Comparison of ENCODE assay signal across 1 cellular context in the genomic region with DNA sequence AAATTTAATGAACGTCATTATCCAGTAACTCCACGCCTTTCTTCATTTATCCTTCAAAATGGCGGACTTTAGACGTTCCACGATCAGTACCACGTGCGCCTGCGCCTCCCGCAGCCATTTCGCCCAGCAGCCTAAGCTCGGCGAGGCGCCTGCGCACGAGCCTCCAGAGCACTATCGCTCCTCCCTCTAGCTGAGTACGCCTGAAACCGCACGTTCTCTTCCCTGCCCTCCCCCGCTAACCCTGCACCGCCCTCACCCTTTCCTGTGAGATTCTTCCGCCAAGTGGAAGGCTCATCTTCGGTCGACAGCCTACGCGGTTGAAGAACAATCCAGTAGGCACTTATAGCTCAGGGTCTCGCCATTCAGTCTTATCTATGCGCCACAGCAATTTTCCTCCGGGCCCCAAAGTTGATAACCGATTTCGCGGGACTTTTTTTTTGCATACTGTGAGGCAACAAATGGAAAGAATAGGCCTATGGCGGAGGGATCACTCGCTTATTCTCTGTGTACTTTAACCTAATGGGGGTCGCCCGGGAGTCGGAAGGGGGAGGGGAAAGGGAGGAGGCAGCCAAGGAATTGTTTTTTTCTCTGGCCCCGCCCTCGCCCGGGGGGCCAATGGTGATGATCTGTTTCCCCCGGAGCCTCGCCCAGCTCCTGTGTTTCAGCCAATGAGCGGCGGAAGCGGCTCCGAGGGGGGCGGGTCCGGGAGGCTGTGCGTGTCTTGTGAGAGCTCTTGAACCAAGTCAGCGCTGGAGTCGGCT.
TF ChIP-seq lines count a peak whose summit lies in the region.

A gene with protein sequence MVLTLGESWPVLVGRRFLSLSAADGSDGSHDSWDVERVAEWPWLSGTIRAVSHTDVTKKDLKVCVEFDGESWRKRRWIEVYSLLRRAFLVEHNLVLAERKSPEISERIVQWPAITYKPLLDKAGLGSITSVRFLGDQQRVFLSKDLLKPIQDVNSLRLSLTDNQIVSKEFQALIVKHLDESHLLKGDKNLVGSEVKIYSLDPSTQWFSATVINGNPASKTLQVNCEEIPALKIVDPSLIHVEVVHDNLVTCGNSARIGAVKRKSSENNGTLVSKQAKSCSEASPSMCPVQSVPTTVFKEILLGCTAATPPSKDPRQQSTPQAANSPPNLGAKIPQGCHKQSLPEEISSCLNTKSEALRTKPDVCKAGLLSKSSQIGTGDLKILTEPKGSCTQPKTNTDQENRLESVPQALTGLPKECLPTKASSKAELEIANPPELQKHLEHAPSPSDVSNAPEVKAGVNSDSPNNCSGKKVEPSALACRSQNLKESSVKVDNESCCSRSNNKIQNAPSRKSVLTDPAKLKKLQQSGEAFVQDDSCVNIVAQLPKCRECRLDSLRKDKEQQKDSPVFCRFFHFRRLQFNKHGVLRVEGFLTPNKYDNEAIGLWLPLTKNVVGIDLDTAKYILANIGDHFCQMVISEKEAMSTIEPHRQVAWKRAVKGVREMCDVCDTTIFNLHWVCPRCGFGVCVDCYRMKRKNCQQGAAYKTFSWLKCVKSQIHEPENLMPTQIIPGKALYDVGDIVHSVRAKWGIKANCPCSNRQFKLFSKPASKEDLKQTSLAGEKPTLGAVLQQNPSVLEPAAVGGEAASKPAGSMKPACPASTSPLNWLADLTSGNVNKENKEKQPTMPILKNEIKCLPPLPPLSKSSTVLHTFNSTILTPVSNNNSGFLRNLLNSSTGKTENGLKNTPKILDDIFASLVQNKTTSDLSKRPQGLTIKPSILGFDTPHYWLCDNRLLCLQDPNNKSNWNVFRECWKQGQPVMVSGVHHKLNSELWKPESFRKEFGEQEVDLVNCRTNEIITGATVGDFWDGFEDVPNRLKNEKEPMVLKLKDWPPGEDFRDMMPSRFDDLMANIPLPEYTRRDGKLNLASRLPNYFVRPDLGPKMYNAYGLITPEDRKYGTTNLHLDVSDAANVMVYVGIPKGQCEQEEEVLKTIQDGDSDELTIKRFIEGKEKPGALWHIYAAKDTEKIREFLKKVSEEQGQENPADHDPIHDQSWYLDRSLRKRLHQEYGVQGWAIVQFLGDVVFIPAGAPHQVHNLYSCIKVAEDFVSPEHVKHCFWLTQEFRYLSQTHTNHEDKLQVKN (N-terminal part only) (plus strand): TSS at position 741 of the 761 bp plus-strand sequence. CDS start 677 bp downstream, outside the sequence.

TF ChIP-seq in endothelial cell of umbilical vein, 7 proteins besides CTCF, POLR2A, EP300 and RAD21:
- TF ChIP-seq, protein P1, sequence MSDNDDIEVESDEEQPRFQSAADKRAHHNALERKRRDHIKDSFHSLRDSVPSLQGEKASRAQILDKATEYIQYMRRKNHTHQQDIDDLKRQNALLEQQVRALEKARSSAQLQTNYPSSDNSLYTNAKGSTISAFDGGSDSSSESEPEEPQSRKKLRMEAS (IDR thresholded peaks at IDR 0.05; ENCODE audit: insufficient read depth, insufficient read length) = peak; percentile 99
- TF ChIP-seq FOS (IDR thresholded peaks at IDR 0.05; ENCODE audit: borderline replicate concordance, insufficient read depth, low read length) (peak; percentile 51), JUN (IDR thresholded peaks at IDR 0.05; ENCODE audit: borderline replicate concordance, insufficient read depth, insufficient read length, low read depth) (no peak), POLR2AphosphoS5 (IDR thresholded peaks at IDR 0.05; ENCODE audit: insufficient read depth, low read depth, low read length) (peak; percentile 17), MYC (IDR thresholded peaks at IDR 0.05; ENCODE audit: low read depth, low read length) (peak; percentile 65), GATA2 (IDR thresholded peaks at IDR 0.05; ENCODE audit: insufficient read depth, insufficient read length, low read depth, low read length) (no peak), EZH2 (IDR thresholded peaks at IDR 0.05; ENCODE audit: borderline replicate concordance, low read depth, low read length, severe bottlenecking) (no peak)
